8 cellular contexts compared by ENCODE assay signal in the genomic region with DNA sequence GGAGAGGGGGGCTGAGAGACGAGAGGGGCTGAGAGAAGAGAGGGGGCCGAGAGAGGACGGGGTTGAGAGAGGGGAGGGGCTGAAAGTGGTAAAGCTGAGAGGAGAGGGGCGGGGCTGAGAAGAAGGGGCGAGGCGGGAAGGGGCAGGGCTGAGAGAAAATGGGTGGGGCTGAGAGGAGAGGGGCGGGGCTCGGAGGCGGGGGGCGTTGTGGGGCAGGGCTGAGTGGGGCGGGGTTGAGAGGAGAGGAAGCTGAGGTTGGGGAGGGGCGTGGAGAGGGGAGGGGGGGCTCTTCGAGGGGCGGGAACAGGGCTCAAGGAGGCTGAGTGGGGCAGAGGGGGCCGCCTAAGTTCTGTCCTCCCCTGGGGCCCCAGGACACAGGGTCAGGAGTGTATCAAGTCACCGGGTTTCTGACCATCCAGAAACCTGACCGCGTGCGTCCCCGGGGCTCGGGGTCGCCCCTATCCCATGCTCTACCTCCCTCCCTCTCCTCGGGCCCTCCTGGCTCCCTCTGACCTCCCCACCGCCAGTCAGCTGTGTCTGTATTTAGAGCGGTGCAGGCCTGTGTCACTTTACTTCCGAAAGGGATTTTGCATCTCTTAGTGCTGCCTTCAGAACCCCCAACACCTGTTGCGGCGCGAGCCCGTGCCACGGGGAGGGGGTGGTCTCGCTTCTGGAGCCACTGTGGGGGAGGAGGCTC. TPM values are rescaled to one million over a fixed set of nuclear protein-coding genes. Genes with fewer than 3 reads are reported as not detected.
DNase-seq lines count a peak whose midpoint lies in the region; ATAC-seq and TF ChIP-seq lines count a peak whose summit lies in the region.

No MANE protein-coding gene starts in this region.

- no peaks in the 10 kb centered on the region for H3K36me3 Mint-ChIP-seq in activated naive CD8-positive, alpha-beta T cell treated with anti-CD3 and anti-CD28 coated beads, Interleukin-2, amount 50 U/mL, for 24 hours (ENCODE audit: low read depth)

- H3K9me3 Mint-ChIP-seq in activated naive CD8-positive, alpha-beta T cell treated with anti-CD3 and anti-CD28 coated beads, Interleukin-2, amount 50 U/mL, for 24 hours: no peaks in the 10 kb centered on the region

- TF ChIP-seq CTCF in AG04450 (IDR thresholded peaks at IDR 0.05; ENCODE audit: low read depth, low read length): no peak
- no peak for TF ChIP-seq CTCF in HEK293 (tag by site-specific recombination; IDR thresholded peaks at IDR 0.05)
- TF ChIP-seq CTCF in right lobe of liver (IDR thresholded peaks at IDR 0.05): no peak
- no peak for TF ChIP-seq CTCF in upper lobe of left lung (IDR thresholded peaks at IDR 0.05)
- no peak for TF ChIP-seq CTCF in tibial nerve (IDR thresholded peaks at IDR 0.05)

- peaks cover 38% of the 10 kb centered on the region for H3K27me3 Mint-ChIP-seq in activated naive CD8-positive, alpha-beta T cell treated with anti-CD3 and anti-CD28 coated beads, Interleukin-2, amount 50 U/mL, for 24 hours

- POLR2A ChIA-PET in AG04450 (lab: Yijun Ruan, JAX) (interaction anchor here (1.0 kb wide), 1 partner anchor 42 kb away, joined by 3 read pairs; no protein-coding TSS in a partner anchor), HEK293 (lab: Yijun Ruan, JAX) (interaction anchor here (0.6 to 1.2 kb wide), 7 partner anchors 9 to 396 kb away, joined by 3 to 6 read pairs (median 3); no protein-coding TSS in a partner anchor)

- H3K27me3 ChIP-seq in AG04450 (ENCODE audit: control insufficient read depth, insufficient read depth, low read length) (peaks cover 19% of the 10 kb centered on the region), SJCRH30 (no peaks in the 10 kb centered on the region), right lobe of liver (no peaks in the 10 kb centered on the region), upper lobe of left lung (peaks cover 0 to 20% (median 10%) of the 10 kb centered on the region in 4 donors), tibial nerve (peaks cover 0 to 79% of the 10 kb centered on the region in 2 donors)

- H3K36me3 ChIP-seq in HEK293 (ENCODE audit: control insufficient read depth in 2 of 2, insufficient read depth in 1 of 2, low read length in 2 of 2): no peaks in the 10 kb centered on the region
- H3K36me3 ChIP-seq in SJCRH30: no peaks in the 10 kb centered on the region
- H3K36me3 ChIP-seq in right lobe of liver: no peaks in the 10 kb centered on the region
- H3K36me3 ChIP-seq in upper lobe of left lung: no peaks in the 10 kb centered on the region
- no peaks in the 10 kb centered on the region for H3K36me3 ChIP-seq in tibial nerve

- TF ChIP-seq POLR2A in right lobe of liver (IDR thresholded peaks at IDR 0.05) (no peak), upper lobe of left lung (IDR thresholded peaks at IDR 0.05) (no peak), tibial nerve (IDR thresholded peaks at IDR 0.05) (no peak)

- H3K4me3 ChIP-seq in AG04450 (ENCODE audit: low read depth, low read length): 0 out of 2 replicates have a peak overlapping the region, but pooled peaks have one; percentile 13
- peak overlapping the region; percentile 20 for H3K4me3 ChIP-seq in HEK293 (ENCODE audit: low read depth, low read length)
- H3K4me3 ChIP-seq in SJCRH30: peak overlapping the region; percentile 43
- no peak overlapping the region for H3K4me3 ChIP-seq in right lobe of liver
- peak overlapping the region in 1 of 4 donors; percentile 16 for H3K4me3 ChIP-seq in upper lobe of left lung
- peak overlapping the region in 1 of 4 donors; percentile 2 for H3K4me3 ChIP-seq in tibial nerve

- intact Hi-C loops in right lobe of liver (cut with DNase I): no loop called here

- DNase-seq in AG04450 (ENCODE audit: low read depth, low spot score) (no peak), SJCRH30 (peak; percentile 92 to 94), right lobe of liver (peak in 2 of 3 donors; percentile 64 to 70), upper lobe of left lung (peak; percentile 29 to 59), amniotic stem cell (lab: John Stamatoyannopoulos, UW) (no peak), tibial nerve (ENCODE audit: low spot score in 2 of 2) (no peak)
- DNase-seq in activated naive CD8-positive, alpha-beta T cell treated with anti-CD3 and anti-CD28 coated beads, Interleukin-2, amount 50 U/mL, for 24 hours: peak; percentile 59

- 5% methylated on average over 17 of the region's 32 CpGs for WGBS in right lobe of liver (ENCODE audit: insufficient coverage, low coverage, low lambda C conversion rate, missing lambda C conversion rate)
- WGBS in upper lobe of left lung, 2 donors: 3 to 5% methylated on average over 20 to 25 of the region's 32 CpGs
- 2 to 3% methylated on average over 16 to 30 of the region's 32 CpGs for WGBS in tibial nerve, 2 donors

- H3K4me1 Mint-ChIP-seq in activated naive CD8-positive, alpha-beta T cell treated with anti-CD3 and anti-CD28 coated beads, Interleukin-2, amount 50 U/mL, for 24 hours: peaks cover 7% of the 10 kb centered on the region

- CTCF ChIA-PET in AG04450 (lab: Charles Lee): interaction anchor here (1.2 to 1.6 kb wide), 2 partner anchors 35 to 38 kb away, joined by 5 to 7 read pairs; no protein-coding TSS in a partner anchor
- CTCF ChIA-PET in HEK293 (lab: Yijun Ruan, JAX): interaction anchor here (0.6 to 1.6 kb wide), 4 partner anchors 11 to 246 kb away, joined by 3 to 6 read pairs (median 4); no protein-coding TSS in a partner anchor

- H3K4me1 ChIP-seq in HEK293 (ENCODE audit: control insufficient read depth, insufficient read depth, low read length): 0 out of 2 replicates have a peak, but pooled peaks cover 3% of the 10 kb centered on the region
- H3K4me1 ChIP-seq in SJCRH30: peaks cover 25% of the 10 kb centered on the region
- peaks cover 0 to 3% (median 0%) of the 10 kb centered on the region in 4 donors for H3K4me1 ChIP-seq in right lobe of liver
- peaks cover 5 to 18% (median 7%) of the 10 kb centered on the region in 4 donors for H3K4me1 ChIP-seq in upper lobe of left lung
- H3K4me1 ChIP-seq in tibial nerve: peaks cover 0 to 19% (median 2%) of the 10 kb centered on the region in 4 donors

- TF ChIP-seq EP300 in upper lobe of left lung (IDR thresholded peaks at IDR 0.05) (no peak), tibial nerve (IDR thresholded peaks at IDR 0.05) (no peak)

- no peak overlapping the region for H3K4me3 Mint-ChIP-seq in activated naive CD8-positive, alpha-beta T cell treated with anti-CD3 and anti-CD28 coated beads, Interleukin-2, amount 50 U/mL, for 24 hours

- H3K27ac ChIP-seq in AG04450 (ENCODE audit: low read depth, low read length) (no peak overlapping the region), HEK293 (ENCODE audit: extremely low read depth, low read depth, low read length) (no peak overlapping the region), SJCRH30 (peak overlapping the region; percentile 70), right lobe of liver (no peak overlapping the region), upper lobe of left lung (no peak overlapping the region), tibial nerve (no peak overlapping the region)

- H3K27ac Mint-ChIP-seq in activated naive CD8-positive, alpha-beta T cell treated with anti-CD3 and anti-CD28 coated beads, Interleukin-2, amount 50 U/mL, for 24 hours: no peak overlapping the region

- H3K9me3 ChIP-seq in AG04450 (ENCODE audit: control insufficient read depth, insufficient read depth, low read length) (no peaks in the 10 kb centered on the region), HEK293 (ENCODE audit: control insufficient read depth, insufficient read depth, low read depth, low read length) (no peaks in the 10 kb centered on the region), SJCRH30 (replicated peaks) (no peaks in the 10 kb centered on the region), right lobe of liver (no peaks in the 10 kb centered on the region), upper lobe of left lung (no peaks in the 10 kb centered on the region), tibial nerve (no peaks in the 10 kb centered on the region)

- peak; percentile 30 for ATAC-seq in activated naive CD8-positive, alpha-beta T cell treated with anti-CD3 and anti-CD28 coated beads, Interleukin-2, amount 50 U/mL, for 24 hours
- peak; percentile 43 to 71 (median 69) for ATAC-seq in right lobe of liver
- peak in 1 of 2 donors; percentile 55 for ATAC-seq in upper lobe of left lung (ENCODE audit: low FRiP score in 2 of 2)

RNA-seq across cellular contexts. Expression of gene SEMA6B, which starts 38.6 kb away (rescaled TPM):
- 0.66 and 1.1 TPM in 2 replicates for polyA plus RNA-seq in AG04450 (2011; rRNA removed)
- polyA minus RNA-seq in AG04450 (2011; rRNA and poly(A)+ RNA removed): 1.5 and 1.6 TPM in 2 replicates
- 108 and 116 TPM in 2 replicates for total RNA-seq in SJCRH30 (2014; rRNA removed; shearing (Covaris generic))
- total RNA-seq in right lobe of liver: 1 to 10 TPM; 1.0 to 6.5 (median 2.3) TPM
- 10 to 100 TPM in 2 of 6 donors, 1 to 10 TPM in 4; 3.4 to 33.1 (median 7.6) TPM for total RNA-seq in upper lobe of left lung
- 10 to 100 TPM in 2 of 4 donors, 1 to 10 TPM in 2; 1.5 to 18.6 (median 7.4) TPM for total RNA-seq in tibial nerve

RNA-seq across cellular contexts. Expression of gene TNFAIP8L1, which starts 41.2 kb away (rescaled TPM):
- polyA plus RNA-seq in AG04450 (2011; rRNA removed): 4.1 and 4.7 TPM in 2 replicates
- 3.9 and 4.0 TPM in 2 replicates for polyA minus RNA-seq in AG04450 (2011; rRNA and poly(A)+ RNA removed)
- 8.5 and 8.8 TPM in 2 replicates for total RNA-seq in SJCRH30 (2014; rRNA removed; shearing (Covaris generic))
- total RNA-seq in right lobe of liver: 10 to 100 TPM; 16.6 to 26.4 (median 22.8) TPM
- 10 to 100 TPM in 3 of 6 donors, 1 to 10 TPM in 3; 4.4 to 17.5 (median 11.4) TPM for total RNA-seq in upper lobe of left lung
- total RNA-seq in tibial nerve: 1 to 10 TPM; 7.3 to 8.8 (median 8.4) TPM

RNA-seq across cellular contexts. Expression of gene LRG1, which starts 58.3 kb away (rescaled TPM):
- 0.05 and 0.07 TPM in 2 replicates for polyA plus RNA-seq in AG04450 (2011; rRNA removed)
- polyA minus RNA-seq in AG04450 (2011; rRNA and poly(A)+ RNA removed): not detected in 2 replicates
- 0.15 and 0.38 TPM in 2 replicates for total RNA-seq in SJCRH30 (2014; rRNA removed; shearing (Covaris generic))
- total RNA-seq in right lobe of liver (1,000 to 10,000 TPM in 2 of 6 experiments, 100 to 1,000 TPM in 4; 331 to 1,334 (median 524) TPM), upper lobe of left lung (10 to 100 TPM in 4 of 6 donors, 1 to 10 TPM in 2; 7.3 to 19.9 (median 12.2) TPM), tibial nerve (1 to 10 TPM in 3 of 4 donors, under 1 TPM in 1; 0.66 to 2.5 (median 1.4) TPM)

Comparison
In these comparisons a context has a peak if more than half of its experiments do, and no peak if none do; other contexts are left out.
1. DNase-seq: peak in SJCRH30 (2 of 2), activated naive CD8-positive, alpha-beta T cell treated with anti-CD3 and anti-CD28 coated beads, Interleukin-2, amount 50 U/mL, for 24 hours (single experiment), right lobe of liver (2 of 3) and upper lobe of left lung (2 of 2); none in AG04450 (single experiment), amniotic stem cell (single experiment) and tibial nerve (0 of 2).
2. H3K4me3 ChIP-seq: peak in AG04450 (single experiment), HEK293 (single experiment) and SJCRH30 (single experiment); none in right lobe of liver (0 of 3).
3. RNA of gene LRG1, which starts 58.3 kb away (total RNA-seq): 331 to 1,334 TPM in right lobe of liver; 7.3 to 19.9 TPM in upper lobe of left lung, 0.66 to 2.5 TPM in tibial nerve and 0.15 to 0.38 TPM in SJCRH30; every median in the first group is over 10 times any median in the second.